ENCODE assay signal across 8 cellular contexts in genomic region chr1:171188388-171189266, GRCh38. TPM values are rescaled to one million over a fixed set of nuclear protein-coding genes. Genes with fewer than 3 reads are reported as not detected.
DNase-seq lines count a peak whose midpoint lies in the region; ATAC-seq, FAIRE-seq and TF ChIP-seq lines count a peak whose summit lies in the region.

No MANE protein-coding gene starts in this region.

- no CpG with 5 or more reads among the region's 11 CpGs for WGBS in IMR-90 (ENCODE audit: extremely low coverage in 2 of 2, insufficient read length in 1 of 2), 2 experiments

- H3K4me3 ChIP-seq in IMR-90 (ENCODE audit: insufficient read depth, low read depth, low read length) (no peak overlapping the region), keratinocyte (ENCODE audit: control insufficient read depth in 2 of 3, extremely low read depth in 1 of 3, insufficient read depth in 2 of 3, low read depth in 1 of 3, low read length in 3 of 3) (peak overlapping the region in 1 of 3 experiments; percentile 35)

- no peak overlapping the region for H3K56ac ChIP-seq in IMR-90 (ENCODE audit: extremely low read depth, insufficient read depth, low read length)

- no peak overlapping the region for H3K18ac ChIP-seq in IMR-90 (ENCODE audit: low read depth, low read length)

- ATAC-seq in GM19395 (IDR thresholded peaks at IDR 0.05; ENCODE audit: unreplicated experiment), result peak; percentile 85
- peak; percentile 80 for ATAC-seq in IMR-90 (ENCODE audit: low read depth)

- no peak overlapping the region for H3K14ac ChIP-seq in IMR-90 (replicated peaks; ENCODE audit: low read depth, low read length)

- H3K9ac ChIP-seq in IMR-90 (ENCODE audit: low read depth, low read length), result no peak overlapping the region
- H3K9ac ChIP-seq in keratinocyte (ENCODE audit: control insufficient read depth, extremely low read depth, insufficient read depth, low read length), result no peak overlapping the region

- no peak overlapping the region for H2BK20ac ChIP-seq in IMR-90 (ENCODE audit: low read depth, low read length)

- H3K36me3 ChIP-seq in IMR-90 (ENCODE audit: control insufficient read depth, insufficient read depth, low read length) (no peaks in the 10 kb centered on the region), keratinocyte (ENCODE audit: control insufficient read depth in 2 of 2, extremely low read depth in 1 of 2, insufficient read depth in 2 of 2, low read length in 2 of 2) (no peaks in the 10 kb centered on the region)

- H3K27ac ChIP-seq in IMR-90 (ENCODE audit: insufficient read depth, low read length), result peak overlapping the region; percentile 17; the same call in 1 of the 2 replicates
- no peak overlapping the region for H3K27ac ChIP-seq in RWPE1
- no peak overlapping the region for H3K27ac ChIP-seq in keratinocyte (ENCODE audit: control insufficient read depth, insufficient read depth, low read length)

- dilution Hi-C loops in IMR-90 (cut with HindIII; ENCODE audit: low sequenced_read_pairs, unreplicated experiment), result no loop called here
- dilution Hi-C loops in keratinocyte (cut with MboI; ENCODE audit: extremely low pct_ligation_motif_present, low sequenced_read_pairs), result no loop called here

- H3K9me1 ChIP-seq in IMR-90 (ENCODE audit: insufficient read depth, low read length) (no peaks in the 10 kb centered on the region), keratinocyte (ENCODE audit: control insufficient read depth, extremely low read depth, insufficient read depth, low read length) (no peaks in the 10 kb centered on the region)

- BruUV-seq in IMR-90 (replicated peaks; lab: Mats Ljungman, UMichigan), result no TSS peak

- peaks cover 4% of the 10 kb centered on the region for H3K4me1 Mint-ChIP-seq in brain

- intact Hi-C loops in IMR-90 (cut with micrococcal nuclease), result loop anchor here (1.0 kb wide), 4 partner anchors 38 to 221 kb away; no protein-coding TSS in a partner anchor

- H3K36me3 Mint-ChIP-seq in brain, result no peaks in the 10 kb centered on the region

- H2BK120ac ChIP-seq in IMR-90 (ENCODE audit: low read depth, low read length), result no peak overlapping the region

- H3K4ac ChIP-seq in IMR-90 (ENCODE audit: low read depth, low read length), result no peak overlapping the region

- no peak overlapping the region for H2BK15ac ChIP-seq in IMR-90 (ENCODE audit: low read depth, low read length)

- CTCF ChIA-PET in IMR-90 (lab: Yijun Ruan, JAX), result interaction anchor here (0.6 to 1.1 kb wide), 6 partner anchors 9 to 111 kb away, joined by 3 to 5 read pairs (median 4); no protein-coding TSS in a partner anchor
- CTCF ChIA-PET in RWPE1 (lab: Yijun Ruan, JAX), result interaction anchor here (0.5 to 1.0 kb wide), 4 partner anchors 10 to 905 kb away, joined by 3 to 4 read pairs (median 4); no protein-coding TSS in a partner anchor

- no peak overlapping the region for H3K23ac ChIP-seq in IMR-90 (ENCODE audit: low read depth, low read length)

- H4K8ac ChIP-seq in IMR-90 (ENCODE audit: low read depth in 2 of 2, low read length in 2 of 2), result no peak overlapping the region

- DNase-seq in DMS 273 (lab: John Stamatoyannopoulos, UW; ENCODE audit: unreplicated experiment) (peak; percentile 86), IMR-90 (peak; percentile 65), RWPE1 (ENCODE audit: low spot score) (peak; percentile 27), keratinocyte (ENCODE audit: low read depth, low spot score) (peak; percentile 30), cortex of kidney (lab: John Stamatoyannopoulos, UW) (no peak)
- peak; percentile 15 to 33 for DNase-seq in stimulated activated CD4-positive, alpha-beta T cell treated with anti-CD3 and anti-CD28 coated beads, Interleukin-4, amount 100 ng/mL, for 48 hours (ENCODE audit: low read depth in 2 of 2)

- no peak overlapping the region for H2AK9ac ChIP-seq in IMR-90 (replicated peaks; ENCODE audit: low read depth, low read length, poor library complexity)

- H2BK5ac ChIP-seq in IMR-90 (ENCODE audit: low read depth, low read length, poor library complexity, severe bottlenecking), result no peak overlapping the region

- no peaks in the 10 kb centered on the region for H3K79me2 ChIP-seq in keratinocyte (ENCODE audit: control insufficient read depth, insufficient read depth, low read length)

- POLR2A ChIA-PET in IMR-90 (lab: Charles Lee; ENCODE audit: unreplicated experiment) (no interaction called here), RWPE1 (lab: Yijun Ruan, JAX; ENCODE audit: low non-redundant PET) (no interaction called here)

- H4K91ac ChIP-seq in IMR-90 (ENCODE audit: insufficient read depth, low read depth, low read length), result no peak overlapping the region

- no peak for FAIRE-seq in keratinocyte (lab: Jason Lieb, UNC)

- H3K27ac Mint-ChIP-seq in brain, result no peak overlapping the region

- H4K5ac ChIP-seq in IMR-90 (ENCODE audit: low read depth, low read length), result no peak overlapping the region

- no peaks in the 10 kb centered on the region for H3K79me1 ChIP-seq in IMR-90 (ENCODE audit: low read depth in 1 of 2, low read length in 2 of 2)

- H3K4me2 ChIP-seq in IMR-90 (ENCODE audit: low read depth, low read length) (peak overlapping the region; percentile 7; the same call in 1 of the 2 replicates), keratinocyte (ENCODE audit: control insufficient read depth, extremely low read depth, insufficient read depth, low read depth, low read length) (peak overlapping the region; percentile 54)

- TF ChIP-seq RAD21 in IMR-90 (IDR thresholded peaks at IDR 0.05; ENCODE audit: low read length), result peak; percentile 64

- H3K4me1 ChIP-seq in IMR-90 (ENCODE audit: control insufficient read depth, insufficient read depth, low read length) (peaks cover 2% of the 10 kb centered on the region; the same call in 1 of the 2 replicates), keratinocyte (ENCODE audit: control insufficient read depth, extremely low read depth, insufficient read depth, low read length) (no peaks in the 10 kb centered on the region)

- no peaks in the 10 kb centered on the region for H3K27me3 ChIP-seq in IMR-90 (ENCODE audit: control insufficient read depth, insufficient read depth, low read length)
- no peaks in the 10 kb centered on the region for H3K27me3 ChIP-seq in keratinocyte (ENCODE audit: control insufficient read depth, extremely low read depth, insufficient read depth, low read length)

- H4K20me1 ChIP-seq in IMR-90 (ENCODE audit: insufficient read depth, low read length), result no peaks in the 10 kb centered on the region
- H4K20me1 ChIP-seq in keratinocyte (ENCODE audit: control insufficient read depth, extremely low read depth, insufficient read depth, low read length), result no peaks in the 10 kb centered on the region

- TF ChIP-seq POLR2A in IMR-90 (IDR thresholded peaks at IDR 0.05; ENCODE audit: low read depth, low read length), result no peak

- no peak overlapping the region for H3K4me3 Mint-ChIP-seq in brain

- H2AFZ ChIP-seq in IMR-90 (replicated peaks; ENCODE audit: low read length, poor library complexity) (no peak overlapping the region), keratinocyte (ENCODE audit: control insufficient read depth, low read length) (peak overlapping the region; percentile 75)

- TF ChIP-seq CTCF in IMR-90 (conservative IDR thresholded peaks at IDR 0.05; ENCODE audit: low read depth, low read length), result peak; percentile 73
- TF ChIP-seq CTCF in RWPE1 (conservative IDR thresholded peaks at IDR 0.05; ENCODE audit: low read depth), result peak; percentile 42
- peak; percentile 44 to 59 for TF ChIP-seq CTCF in brain (conservative IDR thresholded peaks at IDR 0.05)
- peak; percentile 67 to 77 (median 73) for TF ChIP-seq CTCF in keratinocyte (optimal IDR thresholded peaks at IDR 0.05 in 1 of 3, IDR thresholded peaks at IDR 0.05 in 1 of 3, conservative IDR thresholded peaks at IDR 0.05 in 1 of 3; ENCODE audit: extremely low read depth in 1 of 3, insufficient read depth in 2 of 3, low read length in 3 of 3)

- in situ Hi-C loops in IMR-90 (cut with MboI; ENCODE audit: low sequenced_read_pairs), result loop anchor here (10.0 kb wide), 1 partner anchor 104 kb away; no protein-coding TSS in a partner anchor

- no peak overlapping the region for H2AK5ac ChIP-seq in IMR-90 (ENCODE audit: low read depth, low read length)

- H3K9me3 Mint-ChIP-seq in brain, result peaks cover 0 to 3% (median 0%) of the 10 kb centered on the region in 5 experiments

- H3K9me3 ChIP-seq in IMR-90 (ENCODE audit: control insufficient read depth, insufficient read depth, low read length) (no peaks in the 10 kb centered on the region), keratinocyte (ENCODE audit: control insufficient read depth, low read depth, low read length) (no peaks in the 10 kb centered on the region)

- no peaks in the 10 kb centered on the region for H3K27me3 Mint-ChIP-seq in brain

TF ChIP-seq in IMR-90, 13 proteins besides CTCF, POLR2A, EP300 and RAD21 (continues in another document):
- TF ChIP-seq SMC3 (IDR thresholded peaks at IDR 0.05; ENCODE audit: low read depth, low read length), result peak; percentile 59

RNA-seq across cellular contexts. Expression of gene FMO2, which starts 3.5 kb away (rescaled TPM):
- under 0.01 TPM in 2 replicates for total RNA-seq in IMR-90 (2012; rRNA removed)
- 0.05 TPM in 1 of 2 replicates, not detected in the other for polyA plus RNA-seq in IMR-90 (2012; rRNA removed)
- polyA plus RNA-seq in IMR-90 (2012; cell fraction: cytosol; rRNA removed), result 0.01 TPM in 1 of 2 replicates, not detected in the other
- polyA plus RNA-seq in IMR-90 (2012; cell fraction: nucleus; rRNA removed; ENCODE audit: low replicate concordance), result 0.56 TPM in 1 of 2 replicates, not detected in the other
- 0.24 TPM for polyA plus RNA-seq in brain (ENCODE audit: insufficient read depth, low read depth, low replicate concordance)
- 0.05 TPM in 2 of 3 replicates, not detected in the other for polyA plus RNA-seq in keratinocyte
- 1.9 TPM for polyA plus RNA-seq in keratinocyte (2011; ENCODE audit: low read depth)
- polyA plus RNA-seq in keratinocyte (2011; cell fraction: cytosol; rRNA removed), result not detected in 2 replicates
- polyA plus RNA-seq in keratinocyte (2011; cell fraction: nucleus; rRNA removed), result not detected in 2 replicates
- 1.0 TPM in 1 of 2 replicates, not detected in the other for polyA plus RNA-seq in keratinocyte (2012; ENCODE audit: low replicate concordance)
- not detected in 3 replicates for polyA minus RNA-seq in keratinocyte
- polyA minus RNA-seq in keratinocyte (2011; cell fraction: cytosol; rRNA and poly(A)+ RNA removed), result not detected
- not detected in 2 replicates for polyA minus RNA-seq in keratinocyte (2011; cell fraction: nucleus; rRNA and poly(A)+ RNA removed)

RNA-seq across cellular contexts. Expression of gene FMO1, which starts 59.7 kb away (rescaled TPM):
- total RNA-seq in IMR-90 (2012; rRNA removed), result not detected in 2 replicates
- polyA plus RNA-seq in IMR-90 (2012; rRNA removed) (not detected in 2 replicates), brain (ENCODE audit: insufficient read depth, low read depth, low replicate concordance) (0.58 TPM), keratinocyte (0.07 to 0.17 TPM in 2 of 3 replicates, not detected in the other)
- polyA plus RNA-seq in IMR-90 (2012; cell fraction: cytosol; rRNA removed), result not detected in 2 replicates
- polyA plus RNA-seq in IMR-90 (2012; cell fraction: nucleus; rRNA removed; ENCODE audit: low replicate concordance), result not detected in 2 replicates
- not detected for polyA plus RNA-seq in keratinocyte (2011; ENCODE audit: low read depth)
- polyA plus RNA-seq in keratinocyte (2011; cell fraction: cytosol; rRNA removed), result 0.04 TPM in 1 of 2 replicates, not detected in the other
- polyA plus RNA-seq in keratinocyte (2011; cell fraction: nucleus; rRNA removed), result not detected in 2 replicates
- polyA plus RNA-seq in keratinocyte (2012; ENCODE audit: low replicate concordance), result 0.30 TPM in 1 of 2 replicates, not detected in the other
- polyA minus RNA-seq in keratinocyte, result 0.93 to 1.3 TPM in 2 of 3 replicates, not detected in the other
- polyA minus RNA-seq in keratinocyte (2011; cell fraction: cytosol; rRNA and poly(A)+ RNA removed), result not detected
- polyA minus RNA-seq in keratinocyte (2011; cell fraction: nucleus; rRNA and poly(A)+ RNA removed), result not detected in 2 replicates
